In genomic region chr6:67916389-67916788, GRCh38 we compare ENCODE assay signal across 31 cellular contexts.
DNase-seq lines count a peak whose midpoint lies in the region; ATAC-seq and TF ChIP-seq lines count a peak whose summit lies in the region.
"Had no signal": no experiment of that assay in that cellular context is flagged by ENCODE, and none has a peak within 500 bp of the region (broad histone marks: within the 10 kb centered on the region; RNA-seq: fewer than 3 reads in every experiment).

No MANE protein-coding gene starts in this region.

- H3K9ac ChIP-seq in adipocyte (ENCODE audit: low read length) = no peak overlapping the region

- ATAC-seq in HG03432 (IDR thresholded peaks at IDR 0.05; ENCODE audit: unreplicated experiment) = no peak
- no peak for ATAC-seq in GM21723 (IDR thresholded peaks at IDR 0.05; ENCODE audit: unreplicated experiment)
- no peak for ATAC-seq in stimulated activated naive B cell treated with anti-CD40 and anti-IgM and Interleukin-4, amounts not matched to agents 10 μg/mL and 1 μg/mL and 100 μg/mL, for 72 hours (replicated peaks)
- ATAC-seq: heart left ventricle, Right ventricle myocardium inferior, sciatic nerve had no signal

- H3K9me3 Mint-ChIP-seq in stimulated activated naive B cell treated with anti-CD40 and anti-IgM and Interleukin-4, amounts not matched to agents 10 μg/mL and 1 μg/mL and 100 μg/mL, for 72 hours = peaks cover 4 to 8% of the 10 kb centered on the region in 2 donors
- H3K9me3 Mint-ChIP-seq: type B pancreatic cell had no signal

- H3K27me3 ChIP-seq in adipocyte (replicated peaks; ENCODE audit: control insufficient read depth, insufficient read depth, low read length) = no peaks in the 10 kb centered on the region
- H3K27me3 ChIP-seq: cardiac muscle cell, heart left ventricle, MG63 had no signal

- H3K4me1 Mint-ChIP-seq in stimulated activated naive B cell treated with anti-CD40 and anti-IgM and Interleukin-4, amounts not matched to agents 10 μg/mL and 1 μg/mL and 100 μg/mL, for 72 hours = no peaks in the 10 kb centered on the region
- H3K4me1 Mint-ChIP-seq: activated CD4-positive, alpha-beta memory T cell treated with anti-CD3 and anti-CD28 coated beads, Interleukin-2, amount 10 ng/mL, durations not matched to agents 7 days and 5 days; CD14-positive monocyte had no signal

- no peaks in the 10 kb centered on the region for H3K9me3 ChIP-seq in adipocyte (ENCODE audit: control insufficient read depth, low read length)
- H3K9me3 ChIP-seq: MG63 had no signal

- H3K4me3 ChIP-seq in adipocyte (ENCODE audit: low read length) (no peak overlapping the region), fibroblast of mammary gland (ENCODE audit: control insufficient read depth, low read depth, low read length) (no peak overlapping the region), retinal pigment epithelial cell (ENCODE audit: low read length) (no peak overlapping the region)
- H3K4me3 ChIP-seq: cardiac muscle cell, coronary artery, heart left ventricle, left ventricle myocardium inferior, MG63 had no signal

- H3K36me3 ChIP-seq in adipocyte (ENCODE audit: control insufficient read depth, insufficient read depth, low read length, severe bottlenecking) = no peaks in the 10 kb centered on the region
- H3K36me3 ChIP-seq: cardiac muscle cell, heart left ventricle, left ventricle myocardium inferior, MG63 had no signal

- H3K36me3 Mint-ChIP-seq in stimulated activated naive B cell treated with anti-CD40 and anti-IgM and Interleukin-4, amounts not matched to agents 10 μg/mL and 1 μg/mL and 100 μg/mL, for 72 hours = no peaks in the 10 kb centered on the region
- H3K36me3 Mint-ChIP-seq: CD14-positive monocyte, type B pancreatic cell had no signal

- H3K27ac Mint-ChIP-seq in stimulated activated naive B cell treated with anti-CD40 and anti-IgM and Interleukin-4, amounts not matched to agents 10 μg/mL and 1 μg/mL and 100 μg/mL, for 72 hours = no peak overlapping the region
- H3K27ac Mint-ChIP-seq: activated CD4-positive, alpha-beta memory T cell treated with anti-CD3 and anti-CD28 coated beads, Interleukin-2, amount 10 ng/mL, durations not matched to agents 7 days and 5 days; activated naive CD4-positive, alpha-beta T cell treated with anti-CD3 and anti-CD28 coated beads for 36 hours; activated T-helper 1 cell treated with anti-CD3 and anti-CD28 coated beads, Interleukin-12 subunit alpha, Interleukin-12 subunit beta, Interleukin-2, Interleukin-4 antibody, amounts not matched to agents 30 ng/mL and 10 ng/mL and 1 ng/mL, durations not matched to agents 14 hours and 24 hours and 36 hours; CD14-positive monocyte; progenitor cell of endocrine pancreas; type B pancreatic cell had no signal

- no peak overlapping the region for H3K4me3 Mint-ChIP-seq in stimulated activated naive B cell treated with anti-CD40 and anti-IgM and Interleukin-4, amounts not matched to agents 10 μg/mL and 1 μg/mL and 100 μg/mL, for 72 hours
- H3K4me3 Mint-ChIP-seq: activated CD4-positive, alpha-beta memory T cell treated with anti-CD3 and anti-CD28 coated beads, Interleukin-2, amount 10 ng/mL, durations not matched to agents 7 days and 5 days; activated naive CD4-positive, alpha-beta T cell treated with anti-CD3 and anti-CD28 coated beads for 36 hours; activated T-helper 1 cell treated with anti-CD3 and anti-CD28 coated beads, Interleukin-12 subunit alpha, Interleukin-12 subunit beta, Interleukin-2, Interleukin-4 antibody, amounts not matched to agents 30 ng/mL and 10 ng/mL and 1 ng/mL, durations not matched to agents 14 hours and 24 hours and 36 hours; CD14-positive monocyte; type B pancreatic cell had no signal

- peak; percentile 13 for DNase-seq in HCEC 1CT
- DNase-seq in adipocyte (ENCODE audit: low read depth) = peak; percentile 33
- DNase-seq in fibroblast of mammary gland (ENCODE audit: low read depth) = peak; percentile 69
- peak; percentile 55 for DNase-seq in retinal pigment epithelial cell (ENCODE audit: low read depth)
- DNase-seq in stimulated activated naive B cell treated with anti-CD40 and anti-IgM and Interleukin-4, amounts not matched to agents 10 μg/mL and 1 μg/mL and 100 μg/mL, for 72 hours = no peak
- DNase-seq: activated CD4-positive, alpha-beta memory T cell treated with anti-CD3 and anti-CD28 coated beads, Interleukin-2, amount 10 ng/mL, durations not matched to agents 7 days and 5 days; activated CD8-positive, alpha-beta memory T cell treated with anti-CD3 and anti-CD28 coated beads, Interleukin-2, amount 50 U/mL, for 4 hours; activated naive CD4-positive, alpha-beta T cell treated with anti-CD3 and anti-CD28 coated beads for 36 hours; amniotic stem cell; Calu3; DMS79; effector memory CD4-positive, alpha-beta T cell; foreskin melanocyte; heart left ventricle; left ventricle myocardium inferior; mesendoderm; MG63; NCI-H1105 treated with DMSO at 0.1 percent for 48 hours; NCI-H1930; NCI-H526; stimulated activated CD4-positive, alpha-beta T cell treated with anti-CD3 and anti-CD28 coated beads, Interleukin-4, amount 100 ng/mL, for 4 hours had no signal

- no peak for TF ChIP-seq CTCF in fibroblast of mammary gland (conservative IDR thresholded peaks at IDR 0.05; ENCODE audit: control insufficient read depth, insufficient read depth, low read depth, low read length)
- TF ChIP-seq CTCF in retinal pigment epithelial cell (conservative IDR thresholded peaks at IDR 0.05; ENCODE audit: low read depth, low read length) = no peak

- H3K4me1 ChIP-seq in adipocyte (ENCODE audit: control insufficient read depth, insufficient read depth, low read length) = no peaks in the 10 kb centered on the region
- H3K4me1 ChIP-seq: heart left ventricle, left ventricle myocardium inferior had no signal

- no peaks in the 10 kb centered on the region for H3K27me3 Mint-ChIP-seq in stimulated activated naive B cell treated with anti-CD40 and anti-IgM and Interleukin-4, amounts not matched to agents 10 μg/mL and 1 μg/mL and 100 μg/mL, for 72 hours
- H3K27me3 Mint-ChIP-seq: activated CD4-positive, alpha-beta memory T cell treated with anti-CD3 and anti-CD28 coated beads, Interleukin-2, amount 10 ng/mL, durations not matched to agents 7 days and 5 days; progenitor cell of endocrine pancreas; type B pancreatic cell had no signal
